In the genomic region with DNA sequence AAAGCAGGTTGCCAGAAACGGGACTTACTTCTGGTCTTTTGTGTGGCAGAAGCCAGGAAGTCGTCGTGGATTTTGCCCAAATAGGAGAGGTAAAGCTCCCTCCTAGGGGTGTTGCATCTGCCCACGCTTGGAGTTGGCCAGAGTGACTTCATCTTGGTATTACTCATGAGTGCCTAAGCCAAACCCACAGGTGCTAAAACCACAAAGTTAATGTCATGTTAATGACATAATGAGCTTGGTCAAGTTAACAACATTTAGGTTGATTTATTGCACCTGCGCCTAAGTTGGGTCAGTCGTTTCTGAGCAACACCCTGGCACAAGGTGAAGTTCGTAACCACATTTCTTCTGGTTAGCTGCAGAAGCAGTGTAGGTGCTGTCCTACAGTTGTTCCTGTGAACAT, we compare ENCODE assay signal across 8 cellular contexts.
A peak's percentile ranks its signal among the peaks of the same experiment; 100 is the strongest.
DNase-seq lines count a peak whose midpoint lies in the region; ATAC-seq, FAIRE-seq and TF ChIP-seq lines count a peak whose summit lies in the region.

No MANE protein-coding gene starts in this region.

- intact Hi-C loops in right lobe of liver (cut with DNase I): no loop called here

- H3K9me3 ChIP-seq in RWPE2 (ENCODE audit: severe bottlenecking) (no peaks in the 10 kb centered on the region), right lobe of liver (no peaks in the 10 kb centered on the region)

- H3K36me3 ChIP-seq in RWPE2 (ENCODE audit: low read depth): no peaks in the 10 kb centered on the region
- H3K36me3 ChIP-seq in right lobe of liver: no peaks in the 10 kb centered on the region

- no peaks in the 10 kb centered on the region for H3K27me3 ChIP-seq in RWPE2 (ENCODE audit: insufficient read depth, poor library complexity, severe bottlenecking)
- no peaks in the 10 kb centered on the region for H3K27me3 ChIP-seq in foreskin keratinocyte
- no peaks in the 10 kb centered on the region for H3K27me3 ChIP-seq in right lobe of liver

- DNase-seq in GM12891 (ENCODE audit: insufficient read length, low spot score) (peak; percentile 32), RWPE2 (ENCODE audit: low spot score) (no peak), foreskin keratinocyte (peak; percentile 41 to 44), NOMO-1 (lab: John Stamatoyannopoulos, UW; ENCODE audit: unreplicated experiment in 2 of 2) (no peak), right lobe of liver (no peak), 8988T (no peak), NCI-H2081 (lab: John Stamatoyannopoulos, UW) (no peak)

- TF ChIP-seq CTCF in RWPE2 (IDR thresholded peaks at IDR 0.05; ENCODE audit: poor library complexity, severe bottlenecking) (no peak), foreskin keratinocyte (conservative IDR thresholded peaks at IDR 0.05) (no peak), right lobe of liver (IDR thresholded peaks at IDR 0.05) (no peak)

- no peak overlapping the region for H3K27ac ChIP-seq in RWPE2 (ENCODE audit: poor library complexity, severe bottlenecking)
- no peak overlapping the region for H3K27ac ChIP-seq in foreskin keratinocyte
- H3K27ac ChIP-seq in right lobe of liver: no peak overlapping the region

- WGBS in right lobe of liver (ENCODE audit: insufficient coverage, low coverage, low lambda C conversion rate, missing lambda C conversion rate): 93% methylated on average over 3 of the region's 7 CpGs

- ATAC-seq in HG02610 (IDR thresholded peaks at IDR 0.05; ENCODE audit: unreplicated experiment) (peak; percentile 77), RWPE2 (ENCODE audit: low read depth) (peak; percentile 44; the same call in 2 of the 3 replicates), foreskin keratinocyte (peak; percentile 61), right lobe of liver (no peak)

- H3K4me1 ChIP-seq in RWPE2 (ENCODE audit: insufficient read depth, poor library complexity, severe bottlenecking): no peaks in the 10 kb centered on the region
- peaks cover 5% of the 10 kb centered on the region for H3K4me1 ChIP-seq in foreskin keratinocyte
- no peaks in the 10 kb centered on the region for H3K4me1 ChIP-seq in right lobe of liver

- peak; percentile 92 for FAIRE-seq in GM12891 (lab: Jason Lieb, UNC)

- no peak overlapping the region for H3K4me3 ChIP-seq in RWPE2 (ENCODE audit: severe bottlenecking)
- no peak overlapping the region for H3K4me3 ChIP-seq in right lobe of liver

- TF ChIP-seq POLR2A in GM12891 (IDR thresholded peaks at IDR 0.05; ENCODE audit: low read depth, low read length) (no peak), right lobe of liver (IDR thresholded peaks at IDR 0.05) (no peak)

TF ChIP-seq in GM12891, 5 proteins besides CTCF, POLR2A, EP300 and RAD21:
- TF ChIP-seq POU2F2 (IDR thresholded peaks at IDR 0.05; ENCODE audit: low read depth, low read length) (peak; percentile 74), POLR2AphosphoS5 (IDR thresholded peaks at IDR 0.05; ENCODE audit: low read depth, low read length) (no peak)

Comparison
In these comparisons a context has a peak if more than half of its experiments do, and no peak if none do; other contexts are left out.
1. DNase-seq: peak in GM12891 (single experiment) and foreskin keratinocyte (2 of 2); none in RWPE2 (single experiment), NOMO-1 (0 of 2), right lobe of liver (0 of 3), 8988T (single experiment) and NCI-H2081 (0 of 2).
2. ATAC-seq: peak in HG02610 (single experiment), RWPE2 (single experiment) and foreskin keratinocyte (single experiment); none in right lobe of liver (0 of 4).